Comparison of ENCODE assay signal across 8 cellular contexts in the genomic region with DNA sequence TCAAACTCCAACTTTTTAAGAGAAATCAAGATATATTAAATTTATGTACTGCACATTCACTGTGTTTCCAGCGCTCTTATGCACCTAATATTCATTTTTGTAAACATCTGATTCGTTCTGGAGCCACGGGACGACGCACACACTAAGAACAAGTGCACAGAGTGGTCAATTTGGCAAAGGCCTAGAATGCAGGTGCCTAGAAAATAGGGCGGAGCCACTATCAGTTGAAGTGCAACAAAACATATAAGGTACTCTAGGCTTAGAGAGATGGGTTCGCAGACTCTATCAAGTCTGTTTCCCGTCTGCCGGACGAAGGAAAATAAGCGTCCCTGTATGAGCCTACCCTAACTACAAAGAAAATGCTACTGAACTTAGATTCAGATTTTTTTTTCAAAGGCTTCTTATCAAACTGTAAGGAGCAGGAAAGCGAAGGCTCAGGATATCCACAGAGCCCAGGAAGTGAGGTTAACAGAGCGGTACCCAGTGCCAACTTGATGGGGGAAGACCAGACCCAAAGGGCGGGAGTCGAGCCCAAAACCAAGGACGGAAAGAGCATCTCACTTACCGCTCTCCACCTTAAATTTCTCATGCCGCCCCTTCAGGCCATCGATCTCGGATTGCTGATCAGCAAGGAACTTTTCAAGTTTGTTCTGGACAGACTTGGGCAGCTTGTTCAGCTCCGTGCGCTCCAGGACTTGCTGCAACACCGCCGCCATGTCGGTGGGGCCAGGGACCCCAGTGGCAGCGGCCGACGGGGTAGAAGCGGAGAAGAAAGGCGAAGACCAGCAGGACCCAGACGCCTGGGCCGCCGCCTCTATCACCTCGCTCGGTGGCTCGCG. TPM values are rescaled to one million over a fixed set of nuclear protein-coding genes. Genes with fewer than 3 reads are reported as not detected.
DNase-seq lines count a peak whose midpoint lies in the region; ATAC-seq and TF ChIP-seq lines count a peak whose summit lies in the region.

No MANE protein-coding gene starts in this region.

- DNase-seq in NCI-H1436 (lab: John Stamatoyannopoulos, UW) (peak; percentile 15), NCI-H1436 treated with DMSO at 0.1 percent for 48 hours (lab: John Stamatoyannopoulos, UW) (no peak), HuH-7 (ENCODE audit: low spot score) (peak; percentile 12), SK-MEL-5 (ENCODE audit: low read depth, low spot score) (peak; percentile 35), T47D (ENCODE audit: low read depth in 1 of 2, low spot score in 1 of 2) (peak; percentile 11 to 69), kidney epithelial cell (ENCODE audit: low read depth) (no peak)
- peak; percentile 39 for DNase-seq in stimulated activated CD4-positive, alpha-beta T cell treated with anti-CD3 and anti-CD28 coated beads, Interleukin-4, amount 100 ng/mL, for 24 hours

- no peaks in the 10 kb centered on the region for H3K36me3 ChIP-seq in kidney epithelial cell (ENCODE audit: control insufficient read depth, insufficient read depth, low read length)

- peak overlapping the region; percentile 98 for H3K4me3 ChIP-seq in kidney epithelial cell (ENCODE audit: low read depth, low read length)

- no peak for TF ChIP-seq CTCF in kidney epithelial cell (IDR thresholded peaks at IDR 0.05; ENCODE audit: insufficient read depth, low read length, poor library complexity, severe bottlenecking)

- in situ Hi-C loops in SK-MEL-5 (cut with HindIII; ENCODE audit: low pct_unique_long_range_greater_than_20kb, low sequenced_read_pairs), result no loop called here
- in situ Hi-C loops in T47D (cut with HindIII; ENCODE audit: low pct_unique_long_range_greater_than_20kb, low sequenced_read_pairs), result no loop called here

- H3K27me3 ChIP-seq in kidney epithelial cell (ENCODE audit: control insufficient read depth, insufficient read depth, low read length), result no peaks in the 10 kb centered on the region

- peak; percentile 29 for ATAC-seq in GM21717 (IDR thresholded peaks at IDR 0.05; ENCODE audit: unreplicated experiment)

RNA-seq across cellular contexts. Expression of gene TPR, which starts 0.5 kb away (rescaled TPM):
- total RNA-seq in SK-MEL-5 (2014; rRNA removed; shearing (Covaris generic)), result 60.7 and 64.3 TPM in 2 replicates
- polyA plus RNA-seq in SK-MEL-5 (2015; cell fraction: cytosol; rRNA removed), result 48.3 and 63.3 TPM in 2 replicates
- polyA plus RNA-seq in SK-MEL-5 (2015; cell fraction: nucleus; rRNA removed), result 118 and 123 TPM in 2 replicates
- 43.1 and 77.8 TPM in 2 replicates for total RNA-seq in kidney epithelial cell

RNA-seq across cellular contexts. Expression of gene ODR4, which starts 1.1 kb away (rescaled TPM):
- 27.0 and 32.3 TPM in 2 replicates for total RNA-seq in SK-MEL-5 (2014; rRNA removed; shearing (Covaris generic))
- 15.2 and 17.0 TPM in 2 replicates for polyA plus RNA-seq in SK-MEL-5 (2015; cell fraction: cytosol; rRNA removed)
- 33.2 and 40.0 TPM in 2 replicates for polyA plus RNA-seq in SK-MEL-5 (2015; cell fraction: nucleus; rRNA removed)
- total RNA-seq in kidney epithelial cell, result 13.2 and 24.8 TPM in 2 replicates

Comparison
In these comparisons a context has a peak if more than half of its experiments do, and no peak if none do; other contexts are left out.
1. DNase-seq: peak in NCI-H1436 (single experiment), HuH-7 (single experiment), SK-MEL-5 (single experiment), T47D (2 of 2) and stimulated activated CD4-positive, alpha-beta T cell treated with anti-CD3 and anti-CD28 coated beads, Interleukin-4, amount 100 ng/mL, for 24 hours (single experiment); none in NCI-H1436 treated with DMSO at 0.1 percent for 48 hours (single experiment) and kidney epithelial cell (single experiment).